Comparison of ENCODE assay signal across 20 cellular contexts in the genomic region with DNA sequence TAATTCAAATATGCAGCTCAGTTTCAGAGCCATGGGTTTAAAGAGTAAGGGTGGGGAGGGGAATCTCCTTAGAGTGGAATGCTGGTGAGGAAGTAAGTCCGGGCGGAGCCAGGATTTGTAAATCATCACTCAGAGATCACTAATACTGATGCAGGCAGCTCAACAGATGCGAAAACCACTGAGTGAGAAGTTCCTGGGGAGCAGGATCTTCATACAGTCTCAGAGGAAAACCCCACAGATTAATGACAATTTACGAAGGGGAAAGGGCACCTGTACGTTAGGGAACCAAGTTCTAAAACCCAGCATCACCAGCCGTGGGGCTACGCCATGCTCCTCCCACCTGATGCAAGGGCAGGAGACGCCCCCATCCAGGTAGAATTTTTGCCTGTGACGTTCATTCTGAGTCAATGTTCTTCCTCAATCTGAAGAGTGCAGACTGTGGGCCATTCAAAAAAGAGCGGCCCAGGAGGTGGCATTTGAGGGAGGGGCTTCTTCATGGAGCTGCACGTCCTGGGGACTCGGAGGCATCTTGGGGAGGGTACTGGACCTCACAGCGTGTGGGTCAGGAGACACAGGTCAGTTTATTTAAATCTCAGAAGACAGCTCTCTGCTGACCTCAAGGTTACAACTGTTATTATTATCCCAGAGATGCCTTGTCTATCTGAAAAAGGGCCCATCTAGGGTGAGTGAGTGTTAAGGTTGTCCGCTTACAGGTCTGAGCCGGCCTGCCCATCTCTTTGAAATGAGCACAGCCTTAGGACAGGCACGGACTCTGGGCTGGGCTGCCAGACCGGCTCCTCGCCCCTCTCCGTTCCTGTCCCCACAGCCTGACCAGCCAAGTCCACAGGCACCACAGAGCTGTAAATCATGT.
A peak's percentile ranks its signal among the peaks of the same experiment; 100 is the strongest.
DNase-seq lines count a peak whose midpoint lies in the region; ATAC-seq and TF ChIP-seq lines count a peak whose summit lies in the region.
"Had no signal": no experiment of that assay in that cellular context is flagged by ENCODE, and none has a peak within 500 bp of the region (broad histone marks: within the 10 kb centered on the region; RNA-seq: fewer than 3 reads in every experiment).

No MANE protein-coding gene starts in this region.

- peaks cover under 1% of the 10 kb centered on the region; the same call in 1 of the 2 replicates for H3K36me3 Mint-ChIP-seq in WTC11
- no peaks in the 10 kb centered on the region for H3K36me3 Mint-ChIP-seq in natural killer cell treated with Interleukin-12 subunit alpha and Interleukin-12 subunit beta and Interleukin-15 and Interleukin-18, amount 100 ng/mL, for 72 hours
- H3K36me3 Mint-ChIP-seq: activated naive CD4-positive, alpha-beta T cell treated with anti-CD3 and anti-CD28 coated beads, Interleukin-2, amount 10 ng/mL, durations not matched to agents 7 days and 5 days had no signal

- H3K4me3 Mint-ChIP-seq in WTC11 = no peak overlapping the region; the same call in 1 of the 2 replicates
- no peak overlapping the region for H3K4me3 Mint-ChIP-seq in natural killer cell treated with Interleukin-12 subunit alpha and Interleukin-12 subunit beta and Interleukin-15 and Interleukin-18, amount 100 ng/mL, for 72 hours
- H3K4me3 Mint-ChIP-seq: activated CD8-positive, alpha-beta T cell treated with anti-CD3 and anti-CD28 coated beads for 36 hours; activated naive CD4-positive, alpha-beta T cell treated with anti-CD3 and anti-CD28 coated beads, Interleukin-2, amount 10 ng/mL, durations not matched to agents 7 days and 5 days; activated T-cell treated with anti-CD3 and anti-CD28 coated beads, Interleukin-2, amount 50 U/mL, for 24 hours had no signal

- CTCF ChIA-PET in WTC11 (lab: Charles Lee) = interaction anchor here (0.6 to 1.5 kb wide), 6 partner anchors 19 to 360 kb away, joined by 3 to 8 read pairs (median 3); no protein-coding TSS in a partner anchor

- H3K4me3 ChIP-seq in SJCRH30 = no peak overlapping the region
- H3K4me3 ChIP-seq: A549, esophagus squamous epithelium, left lung, spleen, vagina had no signal

- DNase-seq in cardiac septum (ENCODE audit: low spot score) (peak; percentile 59), left cardiac atrium (no peak), WTC11 (ENCODE audit: low spot score) (no peak), left kidney (ENCODE audit: low read depth, low spot score) (peak; percentile 55), DMS114 treated with DMSO at 0.1 percent for 48 hours (lab: John Stamatoyannopoulos, UW; ENCODE audit: unreplicated experiment) (no peak), SJCRH30 (no peak), NCI-H2227 (lab: John Stamatoyannopoulos, UW; ENCODE audit: unreplicated experiment) (no peak)
- DNase-seq in natural killer cell treated with Interleukin-12 subunit alpha and Interleukin-12 subunit beta and Interleukin-15 and Interleukin-18, amount 100 ng/mL, for 72 hours (ENCODE audit: low spot score) = no peak
- DNase-seq: activated CD8-positive, alpha-beta T cell treated with anti-CD3 and anti-CD28 coated beads for 36 hours; activated naive CD4-positive, alpha-beta T cell treated with anti-CD3 and anti-CD28 coated beads, Interleukin-2, amount 10 ng/mL, durations not matched to agents 7 days and 5 days; activated T-cell treated with anti-CD3 and anti-CD28 coated beads, Interleukin-2, amount 50 U/mL, for 24 hours; aorta; BE2C; esophagus squamous epithelium; spleen; T-helper 2 cell had no signal

- H3K27ac Mint-ChIP-seq in WTC11 = no peak overlapping the region
- no peak overlapping the region for H3K27ac Mint-ChIP-seq in natural killer cell treated with Interleukin-12 subunit alpha and Interleukin-12 subunit beta and Interleukin-15 and Interleukin-18, amount 100 ng/mL, for 72 hours
- H3K27ac Mint-ChIP-seq: activated CD8-positive, alpha-beta T cell treated with anti-CD3 and anti-CD28 coated beads for 36 hours; activated naive CD4-positive, alpha-beta T cell treated with anti-CD3 and anti-CD28 coated beads, Interleukin-2, amount 10 ng/mL, durations not matched to agents 7 days and 5 days; activated T-cell treated with anti-CD3 and anti-CD28 coated beads, Interleukin-2, amount 50 U/mL, for 24 hours had no signal

- no peak for TF ChIP-seq CTCF in WTC11 (IDR thresholded peaks at IDR 0.05)

- no peaks in the 10 kb centered on the region; the same call in 1 of the 2 replicates for H3K4me1 ChIP-seq in SJCRH30
- H3K4me1 ChIP-seq: BE2C, vagina had no signal

- intact Hi-C loops in cardiac septum (cut with DNase I) = no loop called here
- intact Hi-C loops in left cardiac atrium (cut with DNase I) = no loop called here

- H3K9me3 Mint-ChIP-seq in WTC11 = peaks cover under 1% of the 10 kb centered on the region
- no peaks in the 10 kb centered on the region for H3K9me3 Mint-ChIP-seq in natural killer cell treated with Interleukin-12 subunit alpha and Interleukin-12 subunit beta and Interleukin-15 and Interleukin-18, amount 100 ng/mL, for 72 hours
- H3K9me3 Mint-ChIP-seq: activated CD8-positive, alpha-beta T cell treated with anti-CD3 and anti-CD28 coated beads for 36 hours; activated naive CD4-positive, alpha-beta T cell treated with anti-CD3 and anti-CD28 coated beads, Interleukin-2, amount 10 ng/mL, durations not matched to agents 7 days and 5 days; activated T-cell treated with anti-CD3 and anti-CD28 coated beads, Interleukin-2, amount 50 U/mL, for 24 hours had no signal

- no peaks in the 10 kb centered on the region for H3K27me3 ChIP-seq in SJCRH30
- H3K27me3 ChIP-seq: BE2C, esophagus squamous epithelium, left lung, neutrophil, spleen, vagina had no signal

- H3K9me3 ChIP-seq in SJCRH30 (replicated peaks) = no peaks in the 10 kb centered on the region
- H3K9me3 ChIP-seq: A549, BE2C, esophagus squamous epithelium, left lung, neutrophil, spleen, vagina had no signal

- POLR2A ChIA-PET in WTC11 (lab: Charles Lee) = no interaction called here

- no peaks in the 10 kb centered on the region; the same call in 1 of the 2 replicates for H3K27me3 Mint-ChIP-seq in WTC11 (ENCODE audit: low read depth)
- peaks cover 0 to 2% of the 10 kb centered on the region in 2 donors for H3K27me3 Mint-ChIP-seq in natural killer cell treated with Interleukin-12 subunit alpha and Interleukin-12 subunit beta and Interleukin-15 and Interleukin-18, amount 100 ng/mL, for 72 hours

- H3K27ac ChIP-seq in SJCRH30 = no peak overlapping the region
- H3K27ac ChIP-seq: A549, esophagus squamous epithelium, left lung, neutrophil, spleen, vagina had no signal

- ATAC-seq in left cardiac atrium (no peak), WTC11 (peak; percentile 13; the same call in 1 of the 2 replicates)
- no peak for ATAC-seq in natural killer cell treated with Interleukin-12 subunit alpha and Interleukin-12 subunit beta and Interleukin-15 and Interleukin-18, amount 100 ng/mL, for 72 hours
- ATAC-seq: A549; activated CD8-positive, alpha-beta T cell treated with anti-CD3 and anti-CD28 coated beads for 36 hours; left lung had no signal

- H3K4me1 Mint-ChIP-seq in WTC11 = peaks cover 30% of the 10 kb centered on the region
- H3K4me1 Mint-ChIP-seq in natural killer cell treated with Interleukin-12 subunit alpha and Interleukin-12 subunit beta and Interleukin-15 and Interleukin-18, amount 100 ng/mL, for 72 hours (ENCODE audit: low read depth in 2 of 2) = no peaks in the 10 kb centered on the region
- H3K4me1 Mint-ChIP-seq: activated naive CD4-positive, alpha-beta T cell treated with anti-CD3 and anti-CD28 coated beads, Interleukin-2, amount 10 ng/mL, durations not matched to agents 7 days and 5 days had no signal

- H3K36me3 ChIP-seq in SJCRH30 = no peaks in the 10 kb centered on the region
- H3K36me3 ChIP-seq: BE2C, esophagus squamous epithelium, left lung, neutrophil, spleen, vagina had no signal

TF ChIP-seq in WTC11, 78 proteins besides CTCF, POLR2A, EP300 and RAD21 (continues in another document):
- no peak for TF ChIP-seq ZBTB21 (CRISPR knock-in tag; IDR thresholded peaks at IDR 0.05; ENCODE audit: borderline replicate concordance)
- no peak for TF ChIP-seq MXD4 (CRISPR knock-in tag; IDR thresholded peaks at IDR 0.05; ENCODE audit: borderline replicate concordance)
- TF ChIP-seq, protein P1, sequence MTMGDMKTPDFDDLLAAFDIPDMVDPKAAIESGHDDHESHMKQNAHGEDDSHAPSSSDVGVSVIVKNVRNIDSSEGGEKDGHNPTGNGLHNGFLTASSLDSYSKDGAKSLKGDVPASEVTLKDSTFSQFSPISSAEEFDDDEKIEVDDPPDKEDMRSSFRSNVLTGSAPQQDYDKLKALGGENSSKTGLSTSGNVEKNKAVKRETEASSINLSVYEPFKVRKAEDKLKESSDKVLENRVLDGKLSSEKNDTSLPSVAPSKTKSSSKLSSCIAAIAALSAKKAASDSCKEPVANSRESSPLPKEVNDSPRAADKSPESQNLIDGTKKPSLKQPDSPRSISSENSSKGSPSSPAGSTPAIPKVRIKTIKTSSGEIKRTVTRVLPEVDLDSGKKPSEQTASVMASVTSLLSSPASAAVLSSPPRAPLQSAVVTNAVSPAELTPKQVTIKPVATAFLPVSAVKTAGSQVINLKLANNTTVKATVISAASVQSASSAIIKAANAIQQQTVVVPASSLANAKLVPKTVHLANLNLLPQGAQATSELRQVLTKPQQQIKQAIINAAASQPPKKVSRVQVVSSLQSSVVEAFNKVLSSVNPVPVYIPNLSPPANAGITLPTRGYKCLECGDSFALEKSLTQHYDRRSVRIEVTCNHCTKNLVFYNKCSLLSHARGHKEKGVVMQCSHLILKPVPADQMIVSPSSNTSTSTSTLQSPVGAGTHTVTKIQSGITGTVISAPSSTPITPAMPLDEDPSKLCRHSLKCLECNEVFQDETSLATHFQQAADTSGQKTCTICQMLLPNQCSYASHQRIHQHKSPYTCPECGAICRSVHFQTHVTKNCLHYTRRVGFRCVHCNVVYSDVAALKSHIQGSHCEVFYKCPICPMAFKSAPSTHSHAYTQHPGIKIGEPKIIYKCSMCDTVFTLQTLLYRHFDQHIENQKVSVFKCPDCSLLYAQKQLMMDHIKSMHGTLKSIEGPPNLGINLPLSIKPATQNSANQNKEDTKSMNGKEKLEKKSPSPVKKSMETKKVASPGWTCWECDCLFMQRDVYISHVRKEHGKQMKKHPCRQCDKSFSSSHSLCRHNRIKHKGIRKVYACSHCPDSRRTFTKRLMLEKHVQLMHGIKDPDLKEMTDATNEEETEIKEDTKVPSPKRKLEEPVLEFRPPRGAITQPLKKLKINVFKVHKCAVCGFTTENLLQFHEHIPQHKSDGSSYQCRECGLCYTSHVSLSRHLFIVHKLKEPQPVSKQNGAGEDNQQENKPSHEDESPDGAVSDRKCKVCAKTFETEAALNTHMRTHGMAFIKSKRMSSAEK (CRISPR knock-in tag; IDR thresholded peaks at IDR 0.05; ENCODE audit: borderline replicate concordance) = no peak
- no peak for TF ChIP-seq NR1H2 (CRISPR knock-in tag; IDR thresholded peaks at IDR 0.05)
- no peak for TF ChIP-seq RORB (CRISPR knock-in tag; IDR thresholded peaks at IDR 0.05)
- no peak for TF ChIP-seq ZNF263 (CRISPR knock-in tag; IDR thresholded peaks at IDR 0.05; ENCODE audit: low read depth)

Comparison
In these comparisons a context has a peak if more than half of its experiments do, and no peak if none do; other contexts are left out.
1. DNase-seq: peak in cardiac septum (single experiment) and left kidney (single experiment); none in left cardiac atrium (single experiment), WTC11 (single experiment), natural killer cell treated with Interleukin-12 subunit alpha and Interleukin-12 subunit beta and Interleukin-15 and Interleukin-18, amount 100 ng/mL, for 72 hours (single experiment), DMS114 treated with DMSO at 0.1 percent for 48 hours (single experiment), SJCRH30 (0 of 2) and NCI-H2227 (single experiment).